11 cellular contexts compared by ENCODE assay signal in the genomic region with DNA sequence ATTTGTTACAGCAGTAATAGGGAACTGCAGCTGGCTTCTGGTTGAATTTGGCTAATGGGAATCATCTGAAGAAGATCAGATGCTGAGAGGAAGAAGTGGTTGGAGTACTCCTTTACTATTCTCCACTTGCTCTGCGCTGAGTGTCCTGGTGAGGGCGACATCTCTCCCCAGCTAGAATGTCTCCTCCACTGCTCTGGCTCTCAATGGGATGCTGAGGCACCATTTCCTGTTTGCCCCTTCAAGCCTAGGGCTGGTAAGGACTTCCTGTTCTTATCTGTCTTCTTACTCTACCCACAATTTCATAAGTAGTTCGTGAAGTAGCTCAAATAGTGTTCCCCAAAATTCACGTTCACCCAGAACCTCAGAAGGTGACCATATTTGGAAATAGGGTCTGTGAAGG. TPM values are rescaled to one million over a fixed set of nuclear protein-coding genes. Genes with fewer than 3 reads are reported as not detected.
DNase-seq lines count a peak whose midpoint lies in the region; ATAC-seq, FAIRE-seq and TF ChIP-seq lines count a peak whose summit lies in the region.
"Had no signal": no experiment of that assay in that cellular context is flagged by ENCODE, and none has a peak within 500 bp of the region (broad histone marks: within the 10 kb centered on the region; RNA-seq: fewer than 3 reads in every experiment).

No MANE protein-coding gene starts in this region.

- intact Hi-C loops in psoas muscle (cut with DNase I) = no loop called here
- intact Hi-C loops in kidney (cut with DNase I) = no loop called here

- no peaks in the 10 kb centered on the region for H3K9me3 Mint-ChIP-seq in CD4-positive, CD25-positive, alpha-beta regulatory T cell

- H3K4me3 ChIP-seq in CD4-positive, CD25-positive, alpha-beta regulatory T cell (ENCODE audit: low read depth, low read length) = no peak overlapping the region
- H3K4me3 ChIP-seq in psoas muscle (no peak overlapping the region), kidney (ENCODE audit: low read length in 2 of 2) (no peak overlapping the region)
- H3K4me3 ChIP-seq: left ventricle myocardium inferior had no signal

- H3K4me1 Mint-ChIP-seq in CD4-positive, CD25-positive, alpha-beta regulatory T cell = peaks cover 0 to 5% (median 4%) of the 10 kb centered on the region in 4 donors

- peak in 1 of 2 donors; percentile 79 for ATAC-seq in CD4-positive, CD25-positive, alpha-beta regulatory T cell (ENCODE audit: low read depth in 2 of 2)
- ATAC-seq in GM18909 (IDR thresholded peaks at IDR 0.05; ENCODE audit: poor library complexity, unreplicated experiment) (peak; percentile 32), foreskin keratinocyte (peak; percentile 33), psoas muscle (no peak)

- no peaks in the 10 kb centered on the region for H3K9me3 ChIP-seq in CD4-positive, CD25-positive, alpha-beta regulatory T cell (ENCODE audit: control insufficient read depth in 2 of 2, low read length in 2 of 2)
- no peaks in the 10 kb centered on the region for H3K9me3 ChIP-seq in psoas muscle
- H3K9me3 ChIP-seq in kidney (ENCODE audit: control insufficient read depth in 1 of 2, low read length in 2 of 2) = no peaks in the 10 kb centered on the region
- H3K9me3 ChIP-seq: left ventricle myocardium inferior had no signal

- H3K27ac ChIP-seq in CD4-positive, CD25-positive, alpha-beta regulatory T cell (ENCODE audit: insufficient read depth, low read length, poor library complexity, severe bottlenecking) = no peak overlapping the region
- H3K27ac ChIP-seq in foreskin keratinocyte (no peak overlapping the region), psoas muscle (no peak overlapping the region), kidney (ENCODE audit: low read depth in 2 of 2, low read length in 2 of 2) (no peak overlapping the region)
- H3K27ac ChIP-seq: left ventricle myocardium inferior had no signal

- H3K27ac Mint-ChIP-seq in CD4-positive, CD25-positive, alpha-beta regulatory T cell = peak overlapping the region in 1 of 3 donors; percentile 45

- no peak overlapping the region for H3K9ac ChIP-seq in kidney (ENCODE audit: low read length in 2 of 2)

- no peaks in the 10 kb centered on the region for H3K36me3 ChIP-seq in CD4-positive, CD25-positive, alpha-beta regulatory T cell (ENCODE audit: control insufficient read depth, insufficient read depth, low read length)
- H3K36me3 ChIP-seq in psoas muscle (ENCODE audit: insufficient read depth in 1 of 2, low read depth in 1 of 2) = no peaks in the 10 kb centered on the region
- no peaks in the 10 kb centered on the region for H3K36me3 ChIP-seq in kidney (ENCODE audit: control insufficient read depth in 1 of 2, insufficient read depth in 2 of 2, low read length in 2 of 2)
- H3K36me3 ChIP-seq: left ventricle myocardium inferior had no signal

- H3K27me3 Mint-ChIP-seq in CD4-positive, CD25-positive, alpha-beta regulatory T cell = peaks cover 16% of the 10 kb centered on the region

- in situ Hi-C loops in SK-MEL-5 (cut with HindIII; ENCODE audit: low pct_unique_long_range_greater_than_20kb, low sequenced_read_pairs) = no loop called here

- H3K36me3 Mint-ChIP-seq in CD4-positive, CD25-positive, alpha-beta regulatory T cell = no peaks in the 10 kb centered on the region

- WGBS in psoas muscle, 3 donors = 79 to 92% (median 86%) methylated on average over 4 of the region's 4 CpGs

- H3K27me3 ChIP-seq in CD4-positive, CD25-positive, alpha-beta regulatory T cell (ENCODE audit: control insufficient read depth, insufficient read depth, low read length) = peaks cover 20% of the 10 kb centered on the region
- no peaks in the 10 kb centered on the region for H3K27me3 ChIP-seq in foreskin keratinocyte
- H3K27me3 ChIP-seq in psoas muscle (ENCODE audit: insufficient read depth in 3 of 3, low read length in 2 of 3) = no peaks in the 10 kb centered on the region

- peaks cover 7% of the 10 kb centered on the region for H3K4me1 ChIP-seq in CD4-positive, CD25-positive, alpha-beta regulatory T cell (ENCODE audit: control insufficient read depth, insufficient read depth, low read length, poor library complexity, severe bottlenecking)
- no peaks in the 10 kb centered on the region for H3K4me1 ChIP-seq in foreskin keratinocyte
- no peaks in the 10 kb centered on the region for H3K4me1 ChIP-seq in psoas muscle
- peaks cover 0 to 7% of the 10 kb centered on the region in 2 donors for H3K4me1 ChIP-seq in kidney (ENCODE audit: control insufficient read depth in 1 of 2, insufficient read depth in 1 of 2, low read depth in 1 of 2, low read length in 2 of 2)

- FAIRE-seq in kidney (lab: Jason Lieb, UNC) = no peak

- peak; percentile 31 for TF ChIP-seq CTCF in foreskin keratinocyte (conservative IDR thresholded peaks at IDR 0.05)
- TF ChIP-seq CTCF in psoas muscle (IDR thresholded peaks at IDR 0.05) = no peak
- TF ChIP-seq CTCF in kidney (IDR thresholded peaks at IDR 0.05; ENCODE audit: borderline replicate concordance, extremely low read depth, insufficient read depth) = no peak

- peak in 2 of 3 donors; percentile 9 to 79 for DNase-seq in CD4-positive, CD25-positive, alpha-beta regulatory T cell
- DNase-seq in SK-MEL-5 (ENCODE audit: low read depth, low spot score) = peak; percentile 49
- DNase-seq in foreskin keratinocyte = no peak
- no peak for DNase-seq in RPMI8226
- no peak for DNase-seq in psoas muscle
- no peak for DNase-seq in UCSD-AML1 (lab: John Stamatoyannopoulos, UW; ENCODE audit: unreplicated experiment)
- no peak for DNase-seq in kidney
- DNase-seq: amniotic stem cell, DMS79 treated with DMSO at 0.1 percent for 48 hours, left ventricle myocardium inferior had no signal

- peak overlapping the region in 1 of 4 donors; percentile 5 for H3K4me3 Mint-ChIP-seq in CD4-positive, CD25-positive, alpha-beta regulatory T cell

RNA-seq across cellular contexts. Expression of a gene that starts 43.2 kb away (rescaled TPM):
- total RNA-seq in CD4-positive, CD25-positive, alpha-beta regulatory T cell = 91.6 TPM
- 100 to 1,000 TPM; 144 to 198 (median 191) TPM for polyA plus RNA-seq in CD4-positive, CD25-positive, alpha-beta regulatory T cell
- 37.6 and 40.5 TPM in 2 replicates for total RNA-seq in SK-MEL-5 (2014; rRNA removed; shearing (Covaris generic))
- polyA plus RNA-seq in SK-MEL-5 (2015; cell fraction: cytosol; rRNA removed) = 31.3 and 36.6 TPM in 2 replicates
- polyA plus RNA-seq in SK-MEL-5 (2015; cell fraction: nucleus; rRNA removed) = 17.7 and 19.4 TPM in 2 replicates
- total RNA-seq in foreskin keratinocyte (115 and 130 TPM in 2 replicates), psoas muscle (1 to 10 TPM; 3.4 to 8.1 (median 6.3) TPM), kidney (108 TPM)
- polyA plus RNA-seq in foreskin keratinocyte (53.6 and 55.3 TPM in 2 replicates), psoas muscle (1 to 10 TPM; 2.9 to 6.7 (median 4.2) TPM), kidney (ENCODE audit: insufficient read depth, low read depth, low replicate concordance) (21.5 TPM)

Comparison
In these comparisons a context has a peak if more than half of its experiments do, and no peak if none do; other contexts are left out.
1. ATAC-seq: peak in GM18909 (single experiment) and foreskin keratinocyte (single experiment); none in psoas muscle (0 of 4).
2. DNase-seq: peak in CD4-positive, CD25-positive, alpha-beta regulatory T cell (2 of 3) and SK-MEL-5 (single experiment); none in foreskin keratinocyte (0 of 2), RPMI8226 (single experiment), psoas muscle (0 of 2), UCSD-AML1 (single experiment) and kidney (single experiment).